ENCODE assay signal across 1 cellular context in the genomic region with DNA sequence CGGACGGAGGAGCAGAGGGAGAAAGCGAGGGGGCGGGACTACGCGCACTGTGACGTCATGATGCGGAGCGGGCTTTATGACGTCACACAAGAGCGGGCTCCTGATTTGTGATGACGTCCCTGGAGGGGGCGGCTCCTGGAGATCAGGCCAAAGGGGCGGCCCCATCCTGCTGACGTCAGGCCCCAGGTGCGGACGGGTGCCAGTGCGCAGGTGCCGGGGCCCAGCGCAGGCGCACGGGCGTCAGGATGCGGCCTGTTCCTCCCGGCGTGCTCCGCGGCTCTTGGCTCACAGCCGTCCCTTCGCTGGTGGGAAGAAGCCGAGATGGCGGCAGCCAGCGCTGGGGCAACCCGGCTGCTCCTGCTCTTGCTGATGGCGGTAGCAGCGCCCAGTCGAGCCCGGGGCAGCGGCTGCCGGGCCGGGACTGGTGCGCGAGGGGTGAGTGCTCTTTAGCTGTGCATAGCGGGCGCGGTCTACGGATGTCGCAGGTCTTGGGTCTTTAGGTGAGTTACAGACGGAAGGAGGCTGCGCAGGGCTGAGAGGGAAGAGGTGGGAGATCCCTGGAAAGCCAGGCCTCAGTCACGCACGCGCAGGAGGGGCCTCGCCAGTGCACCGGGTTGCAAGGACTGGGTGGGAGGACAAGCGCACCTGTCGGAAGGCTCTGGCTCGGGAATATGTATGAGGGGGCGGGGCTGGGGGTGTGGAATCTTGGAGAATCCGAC.
A peak's percentile ranks its signal among the peaks of the same experiment; 100 is the strongest.
TF ChIP-seq lines count a peak whose summit lies in the region.

A gene (plus strand): TSS at position 284 of the 719 bp plus-strand sequence. CDS start 38 bp downstream, at position 322.
A gene (minus strand): TSS at position 625 of the 719 bp plus-strand sequence. CDS start 460 bp downstream, at position 165.

TF ChIP-seq in K562, 482 proteins besides CTCF, POLR2A, EP300 and RAD21 (continued from another document and continues in another):
- no peak for TF ChIP-seq ZC3H8 (IDR thresholded peaks at IDR 0.05)
- TF ChIP-seq, protein P1, sequence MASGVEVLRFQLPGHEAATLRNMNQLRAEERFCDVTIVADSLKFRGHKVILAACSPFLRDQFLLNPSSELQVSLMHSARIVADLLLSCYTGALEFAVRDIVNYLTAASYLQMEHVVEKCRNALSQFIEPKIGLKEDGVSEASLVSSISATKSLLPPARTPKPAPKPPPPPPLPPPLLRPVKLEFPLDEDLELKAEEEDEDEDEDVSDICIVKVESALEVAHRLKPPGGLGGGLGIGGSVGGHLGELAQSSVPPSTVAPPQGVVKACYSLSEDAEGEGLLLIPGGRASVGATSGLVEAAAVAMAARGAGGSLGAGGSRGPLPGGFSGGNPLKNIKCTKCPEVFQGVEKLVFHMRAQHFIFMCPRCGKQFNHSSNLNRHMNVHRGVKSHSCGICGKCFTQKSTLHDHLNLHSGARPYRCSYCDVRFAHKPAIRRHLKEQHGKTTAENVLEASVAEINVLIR (CRISPR knock-in tag; IDR thresholded peaks at IDR 0.05) = peak; percentile 99
- peak; percentile 60; the same call in 1 of the 2 replicates for TF ChIP-seq CTBP1 (IDR thresholded peaks at IDR 0.05; ENCODE audit: borderline replicate concordance)
- TF ChIP-seq POLR2G (IDR thresholded peaks at IDR 0.05; ENCODE audit: low read depth, low read length) = peak; percentile 99
- no peak for TF ChIP-seq SLC30A9 (CRISPR knock-in tag; IDR thresholded peaks at IDR 0.05)
- no peak for TF ChIP-seq HOXB6 (CRISPR knock-in tag; IDR thresholded peaks at IDR 0.05; ENCODE audit: borderline replicate concordance)
- no peak for TF ChIP-seq SOX6 (IDR thresholded peaks at IDR 0.05)
- TF ChIP-seq RFX7 (CRISPR knock-in tag; IDR thresholded peaks at IDR 0.05) = no peak
- no peak for TF ChIP-seq SIRT6 (IDR thresholded peaks at IDR 0.05; ENCODE audit: low read depth, low read length)
- TF ChIP-seq ZNF778 (CRISPR knock-in tag; IDR thresholded peaks at IDR 0.05) = no peak
- peak; percentile 83 for TF ChIP-seq ZFX (CRISPR knock-in tag; IDR thresholded peaks at IDR 0.05)
- TF ChIP-seq BMI1 (IDR thresholded peaks at IDR 0.05; ENCODE audit: low read length) = no peak
- TF ChIP-seq, protein P2, sequence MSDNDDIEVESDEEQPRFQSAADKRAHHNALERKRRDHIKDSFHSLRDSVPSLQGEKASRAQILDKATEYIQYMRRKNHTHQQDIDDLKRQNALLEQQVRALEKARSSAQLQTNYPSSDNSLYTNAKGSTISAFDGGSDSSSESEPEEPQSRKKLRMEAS (CRISPR knock-in tag; IDR thresholded peaks at IDR 0.05) = peak; percentile 70
- TF ChIP-seq, protein P3, sequence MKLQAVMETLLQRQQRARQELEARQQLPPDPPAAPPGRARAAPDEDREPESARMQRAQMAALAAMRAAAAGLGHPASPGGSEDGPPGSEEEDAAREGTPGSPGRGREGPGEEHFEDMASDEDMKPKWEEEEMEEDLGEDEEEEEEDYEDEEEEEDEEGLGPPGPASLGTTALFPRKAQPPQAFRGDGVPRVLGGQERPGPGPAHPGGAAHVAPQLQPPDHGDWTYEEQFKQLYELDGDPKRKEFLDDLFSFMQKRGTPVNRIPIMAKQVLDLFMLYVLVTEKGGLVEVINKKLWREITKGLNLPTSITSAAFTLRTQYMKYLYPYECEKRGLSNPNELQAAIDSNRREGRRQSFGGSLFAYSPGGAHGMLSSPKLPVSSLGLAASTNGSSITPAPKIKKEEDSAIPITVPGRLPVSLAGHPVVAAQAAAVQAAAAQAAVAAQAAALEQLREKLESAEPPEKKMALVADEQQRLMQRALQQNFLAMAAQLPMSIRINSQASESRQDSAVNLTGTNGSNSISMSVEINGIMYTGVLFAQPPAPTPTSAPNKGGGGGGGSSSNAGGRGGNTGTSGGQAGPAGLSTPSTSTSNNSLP (IDR thresholded peaks at IDR 0.05; ENCODE audit: borderline replicate concordance, low read depth, low read length) = no peak
- TF ChIP-seq, protein P4, sequence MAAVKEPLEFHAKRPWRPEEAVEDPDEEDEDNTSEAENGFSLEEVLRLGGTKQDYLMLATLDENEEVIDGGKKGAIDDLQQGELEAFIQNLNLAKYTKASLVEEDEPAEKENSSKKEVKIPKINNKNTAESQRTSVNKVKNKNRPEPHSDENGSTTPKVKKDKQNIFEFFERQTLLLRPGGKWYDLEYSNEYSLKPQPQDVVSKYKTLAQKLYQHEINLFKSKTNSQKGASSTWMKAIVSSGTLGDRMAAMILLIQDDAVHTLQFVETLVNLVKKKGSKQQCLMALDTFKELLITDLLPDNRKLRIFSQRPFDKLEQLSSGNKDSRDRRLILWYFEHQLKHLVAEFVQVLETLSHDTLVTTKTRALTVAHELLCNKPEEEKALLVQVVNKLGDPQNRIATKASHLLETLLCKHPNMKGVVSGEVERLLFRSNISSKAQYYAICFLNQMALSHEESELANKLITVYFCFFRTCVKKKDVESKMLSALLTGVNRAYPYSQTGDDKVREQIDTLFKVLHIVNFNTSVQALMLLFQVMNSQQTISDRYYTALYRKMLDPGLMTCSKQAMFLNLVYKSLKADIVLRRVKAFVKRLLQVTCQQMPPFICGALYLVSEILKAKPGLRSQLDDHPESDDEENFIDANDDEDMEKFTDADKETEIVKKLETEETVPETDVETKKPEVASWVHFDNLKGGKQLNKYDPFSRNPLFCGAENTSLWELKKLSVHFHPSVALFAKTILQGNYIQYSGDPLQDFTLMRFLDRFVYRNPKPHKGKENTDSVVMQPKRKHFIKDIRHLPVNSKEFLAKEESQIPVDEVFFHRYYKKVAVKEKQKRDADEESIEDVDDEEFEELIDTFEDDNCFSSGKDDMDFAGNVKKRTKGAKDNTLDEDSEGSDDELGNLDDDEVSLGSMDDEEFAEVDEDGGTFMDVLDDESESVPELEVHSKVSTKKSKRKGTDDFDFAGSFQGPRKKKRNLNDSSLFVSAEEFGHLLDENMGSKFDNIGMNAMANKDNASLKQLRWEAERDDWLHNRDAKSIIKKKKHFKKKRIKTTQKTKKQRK (IDR thresholded peaks at IDR 0.05; ENCODE audit: borderline replicate concordance, low read depth, low read length) = no peak
- no peak for TF ChIP-seq NCOA2 (IDR thresholded peaks at IDR 0.05; ENCODE audit: partially characterized antibody in 2 of 2)
- TF ChIP-seq, protein P5, sequence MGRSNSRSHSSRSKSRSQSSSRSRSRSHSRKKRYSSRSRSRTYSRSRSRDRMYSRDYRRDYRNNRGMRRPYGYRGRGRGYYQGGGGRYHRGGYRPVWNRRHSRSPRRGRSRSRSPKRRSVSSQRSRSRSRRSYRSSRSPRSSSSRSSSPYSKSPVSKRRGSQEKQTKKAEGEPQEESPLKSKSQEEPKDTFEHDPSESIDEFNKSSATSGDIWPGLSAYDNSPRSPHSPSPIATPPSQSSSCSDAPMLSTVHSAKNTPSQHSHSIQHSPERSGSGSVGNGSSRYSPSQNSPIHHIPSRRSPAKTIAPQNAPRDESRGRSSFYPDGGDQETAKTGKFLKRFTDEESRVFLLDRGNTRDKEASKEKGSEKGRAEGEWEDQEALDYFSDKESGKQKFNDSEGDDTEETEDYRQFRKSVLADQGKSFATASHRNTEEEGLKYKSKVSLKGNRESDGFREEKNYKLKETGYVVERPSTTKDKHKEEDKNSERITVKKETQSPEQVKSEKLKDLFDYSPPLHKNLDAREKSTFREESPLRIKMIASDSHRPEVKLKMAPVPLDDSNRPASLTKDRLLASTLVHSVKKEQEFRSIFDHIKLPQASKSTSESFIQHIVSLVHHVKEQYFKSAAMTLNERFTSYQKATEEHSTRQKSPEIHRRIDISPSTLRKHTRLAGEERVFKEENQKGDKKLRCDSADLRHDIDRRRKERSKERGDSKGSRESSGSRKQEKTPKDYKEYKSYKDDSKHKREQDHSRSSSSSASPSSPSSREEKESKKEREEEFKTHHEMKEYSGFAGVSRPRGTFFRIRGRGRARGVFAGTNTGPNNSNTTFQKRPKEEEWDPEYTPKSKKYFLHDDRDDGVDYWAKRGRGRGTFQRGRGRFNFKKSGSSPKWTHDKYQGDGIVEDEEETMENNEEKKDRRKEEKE (IDR thresholded peaks at IDR 0.05; ENCODE audit: borderline replicate concordance in 1 of 2, control insufficient read depth in 1 of 2, low read depth in 2 of 2, low read length in 1 of 2) = no peak
- TF ChIP-seq FOXA3 (CRISPR knock-in tag; conservative IDR thresholded peaks at IDR 0.05 in 1 of 2, IDR thresholded peaks at IDR 0.05 in 1 of 2) = no peak
- no peak for TF ChIP-seq HNRNPUL1 (IDR thresholded peaks at IDR 0.05; ENCODE audit: low read length)
- no peak for TF ChIP-seq PURB (CRISPR knock-in tag; IDR thresholded peaks at IDR 0.05; ENCODE audit: low read depth)
- TF ChIP-seq, protein P6, sequence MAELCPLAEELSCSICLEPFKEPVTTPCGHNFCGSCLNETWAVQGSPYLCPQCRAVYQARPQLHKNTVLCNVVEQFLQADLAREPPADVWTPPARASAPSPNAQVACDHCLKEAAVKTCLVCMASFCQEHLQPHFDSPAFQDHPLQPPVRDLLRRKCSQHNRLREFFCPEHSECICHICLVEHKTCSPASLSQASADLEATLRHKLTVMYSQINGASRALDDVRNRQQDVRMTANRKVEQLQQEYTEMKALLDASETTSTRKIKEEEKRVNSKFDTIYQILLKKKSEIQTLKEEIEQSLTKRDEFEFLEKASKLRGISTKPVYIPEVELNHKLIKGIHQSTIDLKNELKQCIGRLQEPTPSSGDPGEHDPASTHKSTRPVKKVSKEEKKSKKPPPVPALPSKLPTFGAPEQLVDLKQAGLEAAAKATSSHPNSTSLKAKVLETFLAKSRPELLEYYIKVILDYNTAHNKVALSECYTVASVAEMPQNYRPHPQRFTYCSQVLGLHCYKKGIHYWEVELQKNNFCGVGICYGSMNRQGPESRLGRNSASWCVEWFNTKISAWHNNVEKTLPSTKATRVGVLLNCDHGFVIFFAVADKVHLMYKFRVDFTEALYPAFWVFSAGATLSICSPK (IDR thresholded peaks at IDR 0.05; ENCODE audit: borderline replicate concordance) = no peak
- peak in 1 of 2 experiments; percentile 15; a peak in 1 of 4 replicates for TF ChIP-seq SRF (CRISPR knock-in tag; IDR thresholded peaks at IDR 0.05)
- TF ChIP-seq ZNF146 (CRISPR knock-in tag; IDR thresholded peaks at IDR 0.05; ENCODE audit: unreplicated experiment) = no peak
- peak; percentile 99 for TF ChIP-seq MEIS2 (IDR thresholded peaks at IDR 0.05; ENCODE audit: partially characterized antibody)
- TF ChIP-seq ZNF408 (CRISPR knock-in tag; IDR thresholded peaks at IDR 0.05; ENCODE audit: low read depth) = no peak
- TF ChIP-seq, protein P7, sequence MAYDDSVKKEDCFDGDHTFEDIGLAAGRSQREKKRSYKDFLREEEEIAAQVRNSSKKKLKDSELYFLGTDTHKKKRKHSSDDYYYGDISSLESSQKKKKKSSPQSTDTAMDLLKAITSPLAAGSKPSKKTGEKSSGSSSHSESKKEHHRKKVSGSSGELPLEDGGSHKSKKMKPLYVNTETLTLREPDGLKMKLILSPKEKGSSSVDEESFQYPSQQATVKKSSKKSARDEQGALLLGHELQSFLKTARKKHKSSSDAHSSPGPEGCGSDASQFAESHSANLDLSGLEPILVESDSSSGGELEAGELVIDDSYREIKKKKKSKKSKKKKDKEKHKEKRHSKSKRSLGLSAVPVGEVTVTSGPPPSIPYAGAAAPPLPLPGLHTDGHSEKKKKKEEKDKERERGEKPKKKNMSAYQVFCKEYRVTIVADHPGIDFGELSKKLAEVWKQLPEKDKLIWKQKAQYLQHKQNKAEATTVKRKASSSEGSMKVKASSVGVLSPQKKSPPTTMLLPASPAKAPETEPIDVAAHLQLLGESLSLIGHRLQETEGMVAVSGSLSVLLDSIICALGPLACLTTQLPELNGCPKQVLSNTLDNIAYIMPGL (CRISPR knock-in tag; IDR thresholded peaks at IDR 0.05) = no peak
- TF ChIP-seq, protein P8, sequence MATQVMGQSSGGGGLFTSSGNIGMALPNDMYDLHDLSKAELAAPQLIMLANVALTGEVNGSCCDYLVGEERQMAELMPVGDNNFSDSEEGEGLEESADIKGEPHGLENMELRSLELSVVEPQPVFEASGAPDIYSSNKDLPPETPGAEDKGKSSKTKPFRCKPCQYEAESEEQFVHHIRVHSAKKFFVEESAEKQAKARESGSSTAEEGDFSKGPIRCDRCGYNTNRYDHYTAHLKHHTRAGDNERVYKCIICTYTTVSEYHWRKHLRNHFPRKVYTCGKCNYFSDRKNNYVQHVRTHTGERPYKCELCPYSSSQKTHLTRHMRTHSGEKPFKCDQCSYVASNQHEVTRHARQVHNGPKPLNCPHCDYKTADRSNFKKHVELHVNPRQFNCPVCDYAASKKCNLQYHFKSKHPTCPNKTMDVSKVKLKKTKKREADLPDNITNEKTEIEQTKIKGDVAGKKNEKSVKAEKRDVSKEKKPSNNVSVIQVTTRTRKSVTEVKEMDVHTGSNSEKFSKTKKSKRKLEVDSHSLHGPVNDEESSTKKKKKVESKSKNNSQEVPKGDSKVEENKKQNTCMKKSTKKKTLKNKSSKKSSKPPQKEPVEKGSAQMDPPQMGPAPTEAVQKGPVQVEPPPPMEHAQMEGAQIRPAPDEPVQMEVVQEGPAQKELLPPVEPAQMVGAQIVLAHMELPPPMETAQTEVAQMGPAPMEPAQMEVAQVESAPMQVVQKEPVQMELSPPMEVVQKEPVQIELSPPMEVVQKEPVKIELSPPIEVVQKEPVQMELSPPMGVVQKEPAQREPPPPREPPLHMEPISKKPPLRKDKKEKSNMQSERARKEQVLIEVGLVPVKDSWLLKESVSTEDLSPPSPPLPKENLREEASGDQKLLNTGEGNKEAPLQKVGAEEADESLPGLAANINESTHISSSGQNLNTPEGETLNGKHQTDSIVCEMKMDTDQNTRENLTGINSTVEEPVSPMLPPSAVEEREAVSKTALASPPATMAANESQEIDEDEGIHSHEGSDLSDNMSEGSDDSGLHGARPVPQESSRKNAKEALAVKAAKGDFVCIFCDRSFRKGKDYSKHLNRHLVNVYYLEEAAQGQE (CRISPR knock-in tag; IDR thresholded peaks at IDR 0.05; ENCODE audit: low read depth) = no peak
- TF ChIP-seq SUPT5H (IDR thresholded peaks at IDR 0.05) = peak; percentile 93
- TF ChIP-seq PTBP1 (IDR thresholded peaks at IDR 0.05; ENCODE audit: low read depth, low read length) = 0 out of 2 replicates have a peak, but pooled peaks have one; percentile 40
- no peak for TF ChIP-seq PHF21A (IDR thresholded peaks at IDR 0.05; ENCODE audit: borderline replicate concordance, low read depth)
- TF ChIP-seq, protein P9, sequence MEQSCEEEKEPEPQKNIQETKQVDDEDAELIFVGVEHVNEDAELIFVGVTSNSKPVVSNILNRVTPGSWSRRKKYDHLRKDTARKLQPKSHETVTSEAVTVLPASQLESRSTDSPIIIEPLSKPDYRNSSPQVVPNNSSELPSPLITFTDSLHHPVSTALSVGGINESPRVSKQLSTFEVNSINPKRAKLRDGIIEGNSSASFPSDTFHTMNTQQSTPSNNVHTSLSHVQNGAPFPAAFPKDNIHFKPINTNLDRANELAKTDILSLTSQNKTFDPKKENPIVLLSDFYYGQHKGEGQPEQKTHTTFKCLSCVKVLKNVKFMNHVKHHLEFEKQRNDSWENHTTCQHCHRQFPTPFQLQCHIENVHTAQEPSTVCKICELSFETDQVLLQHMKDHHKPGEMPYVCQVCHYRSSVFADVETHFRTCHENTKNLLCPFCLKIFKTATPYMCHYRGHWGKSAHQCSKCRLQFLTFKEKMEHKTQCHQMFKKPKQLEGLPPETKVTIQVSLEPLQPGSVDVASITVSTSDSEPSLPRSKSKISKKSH (CRISPR knock-in tag; IDR thresholded peaks at IDR 0.05) = no peak
- no peak for TF ChIP-seq ZNF561 (CRISPR knock-in tag; conservative IDR thresholded peaks at IDR 0.05)
- TF ChIP-seq TARDBP (IDR thresholded peaks at IDR 0.05) = peak; percentile 100
- no peak for TF ChIP-seq ZNF134 (CRISPR knock-in tag; conservative IDR thresholded peaks at IDR 0.05)
- 0 out of 2 replicates have a peak, but pooled peaks have one; percentile 56 for TF ChIP-seq CEBPG (CRISPR knock-in tag; IDR thresholded peaks at IDR 0.05)
- TF ChIP-seq CEBPG (tag; conservative IDR thresholded peaks at IDR 0.05 in 1 of 2, IDR thresholded peaks at IDR 0.05 in 1 of 2) = no peak
- TF ChIP-seq ZZZ3 (IDR thresholded peaks at IDR 0.05) = no peak
- no peak for TF ChIP-seq ZNF274 (IDR thresholded peaks at IDR 0.05; ENCODE audit: borderline replicate concordance, low read depth, low read length)
